Comparison of ENCODE assay signal across 28 cellular contexts in genomic region chr9:93177676-93178075, GRCh38. TPM values are rescaled to one million over a fixed set of nuclear protein-coding genes. Genes with fewer than 3 reads are reported as not detected.
"Had no signal": no experiment of that assay in that cellular context is flagged by ENCODE, and none has a peak within 500 bp of the region (broad histone marks: within the 10 kb centered on the region; RNA-seq: fewer than 3 reads in every experiment).

No MANE protein-coding gene starts in this region.

- H3K27me3 ChIP-seq: body of pancreas, colonic mucosa, tibial nerve had no signal

- H3K36me3 ChIP-seq: colonic mucosa, heart left ventricle, lower lobe of right lung, tibial nerve had no signal

- H3K4me1 ChIP-seq: lower lobe of right lung, tibial nerve had no signal

- H3K27ac ChIP-seq: body of pancreas, colonic mucosa, heart left ventricle, lower lobe of right lung, tibial nerve, VCaP had no signal

- H3K4me3 ChIP-seq: body of pancreas, colonic mucosa, heart left ventricle, lower lobe of right lung, tibial nerve had no signal

- DNase-seq: activated CD4-positive, alpha-beta memory T cell treated with anti-CD3 and anti-CD28 coated beads for 36 hours; activated CD4-positive, alpha-beta T cell treated with anti-CD3 and anti-CD28 coated beads, Interleukin-2, amount 10 ng/mL, durations not matched to agents 24 days and 14 days; activated CD4-positive, CD25-positive, alpha-beta regulatory T cell treated with anti-CD3 and anti-CD28 coated beads, Interleukin-2, amount 50 U/mL, for 72 hours; activated CD8-positive, alpha-beta memory T cell treated with anti-CD3 and anti-CD28 coated beads, Interleukin-2, amount 50 U/mL, for 48 hours; activated gamma-delta T cell treated with Interleukin-2 at 50 U/mL for 16 hours; activated T-cell treated with anti-CD3 and anti-CD28 coated beads, Interleukin-2, amount 50 U/mL, for 4 hours; anterior cingulate cortex; body of pancreas; cerebellar nuclear complex; colonic mucosa; effector memory CD4-positive, alpha-beta T cell; erythroblast; foreskin fibroblast; lower lobe of right lung; mesenchymal stem cell; naive thymus-derived CD8-positive, alpha-beta T cell; occipital lobe; right cardiac atrium; stimulated activated CD4-positive, alpha-beta T cell treated with anti-CD3 and anti-CD28 coated beads, Interleukin-2, amount 100 ng/mL, for 48 hours; stimulated activated naive CD4-positive, alpha-beta T cell treated with Interleukin-2 at 50 U/mL for 16 hours; T-helper 9 cell had no signal

- ATAC-seq: activated naive CD4-positive, alpha-beta T cell treated with anti-CD3 and anti-CD28 coated beads, Interleukin-2, amount 50 U/mL, for 72 hours; activated T-cell treated with anti-CD3 and anti-CD28 coated beads, Interleukin-2, amount 50 U/mL, for 4 hours; activated T-helper 17 cell treated with anti-CD3 and anti-CD28 coated beads, Interleukin-2, amount 50 U/mL, for 72 hours; body of pancreas; lower lobe of right lung; naive thymus-derived CD8-positive, alpha-beta T cell had no signal

- H3K9me3 ChIP-seq: body of pancreas, colonic mucosa, heart left ventricle, lower lobe of right lung, tibial nerve had no signal

RNA-seq across cellular contexts. Expression of gene WNK2, which starts 6.3 kb away (rescaled TPM):
- total RNA-seq: fibroblast of lung, pulmonary artery endothelial cell had no signal
- polyA plus RNA-seq: fibroblast of lung; naive thymus-derived CD8-positive, alpha-beta T cell had no signal
